In genomic region chr5:10475931-10476687, GRCh38 we compare ENCODE assay signal across 26 cellular contexts. TPM values are rescaled to one million over a fixed set of nuclear protein-coding genes. Genes with fewer than 3 reads are reported as not detected.
"Had no signal": no experiment of that assay in that cellular context is flagged by ENCODE, and none has a peak within 500 bp of the region (broad histone marks: within the 10 kb centered on the region; RNA-seq: fewer than 3 reads in every experiment).

No MANE protein-coding gene starts in this region.

- H3K4me1 ChIP-seq: breast epithelium, lower lobe of right lung, neural progenitor cell, parathyroid adenoma, upper lobe of left lung had no signal

- ATAC-seq: activated CD8-positive, alpha-beta memory T cell treated with anti-CD3 and anti-CD28 coated beads, Interleukin-2, amount 10 ng/mL, durations not matched to agents 7 days and 5 days; activated CD8-positive, alpha-beta T cell treated with anti-CD3 and anti-CD28 coated beads, Interleukin-2, amount 10 ng/mL, durations not matched to agents 7 days and 5 days; activated naive CD8-positive, alpha-beta T cell treated with anti-CD3 and anti-CD28 coated beads, Interleukin-2, amount 50 U/mL, for 24 hours; esophagus mucosa; foreskin keratinocyte; heart right ventricle; left lobe of liver; lower lobe of right lung; natural killer cell had no signal

- H3K9me3 ChIP-seq: lower lobe of right lung had no signal

- H3K9me3 Mint-ChIP-seq: activated T-helper 2 cell treated with anti-CD3 and anti-CD28 coated beads, Interferon-gamma antibody, Interleukin-2, Interleukin-4, amounts not matched to agents 10 μg/mL and 5 μg/mL and 100 μg/mL, durations not matched to agents 14 hours and 24 hours and 36 hours; natural killer cell had no signal

- H3K4me2 ChIP-seq: neural progenitor cell had no signal

- H3K4me3 Mint-ChIP-seq: activated CD8-positive, alpha-beta memory T cell treated with anti-CD3 and anti-CD28 coated beads, Interleukin-2, amount 10 ng/mL, durations not matched to agents 7 days and 5 days; activated CD8-positive, alpha-beta T cell treated with anti-CD3 and anti-CD28 coated beads, Interleukin-2, amount 10 ng/mL, durations not matched to agents 7 days and 5 days; activated naive CD4-positive, alpha-beta T cell treated with anti-CD3 and anti-CD28 coated beads, Interleukin-2, amount 50 U/mL, for 24 hours; activated naive CD8-positive, alpha-beta T cell treated with anti-CD3 and anti-CD28 coated beads, Interleukin-2, amount 50 U/mL, for 24 hours; endodermal cell; natural killer cell; neural progenitor cell; stimulated activated naive CD8-positive, alpha-beta T cell treated with anti-CD3 and anti-CD28 coated beads, Interleukin-15, Interleukin-2, amounts not matched to agents 100 ng/mL and 50 ng/mL, for 24 hours had no signal

- H3K27me3 ChIP-seq: breast epithelium, foreskin keratinocyte, heart right ventricle, neural progenitor cell, right atrium auricular region, upper lobe of left lung had no signal

- H2AFZ ChIP-seq: neural progenitor cell, parathyroid adenoma had no signal

- H3K36me3 Mint-ChIP-seq: activated CD8-positive, alpha-beta memory T cell treated with anti-CD3 and anti-CD28 coated beads, Interleukin-2, amount 10 ng/mL, durations not matched to agents 7 days and 5 days; natural killer cell; neural progenitor cell had no signal

- H3K9ac ChIP-seq: neural progenitor cell, parathyroid adenoma had no signal

- H3K27ac Mint-ChIP-seq: activated CD8-positive, alpha-beta memory T cell treated with anti-CD3 and anti-CD28 coated beads, Interleukin-2, amount 10 ng/mL, durations not matched to agents 7 days and 5 days; activated CD8-positive, alpha-beta T cell treated with anti-CD3 and anti-CD28 coated beads, Interleukin-2, amount 10 ng/mL, durations not matched to agents 7 days and 5 days; activated naive CD4-positive, alpha-beta T cell treated with anti-CD3 and anti-CD28 coated beads, Interleukin-2, amount 50 U/mL, for 24 hours; activated naive CD8-positive, alpha-beta T cell treated with anti-CD3 and anti-CD28 coated beads, Interleukin-2, amount 50 U/mL, for 24 hours; activated T-helper 2 cell treated with anti-CD3 and anti-CD28 coated beads, Interferon-gamma antibody, Interleukin-2, Interleukin-4, amounts not matched to agents 10 μg/mL and 5 μg/mL and 100 μg/mL, durations not matched to agents 14 hours and 24 hours and 36 hours; endodermal cell; natural killer cell; neural progenitor cell; stimulated activated naive CD8-positive, alpha-beta T cell treated with anti-CD3 and anti-CD28 coated beads, Interleukin-15, Interleukin-2, amounts not matched to agents 100 ng/mL and 50 ng/mL, for 24 hours had no signal

- H3K4me1 Mint-ChIP-seq: activated CD8-positive, alpha-beta memory T cell treated with anti-CD3 and anti-CD28 coated beads, Interleukin-2, amount 10 ng/mL, durations not matched to agents 7 days and 5 days; activated naive CD4-positive, alpha-beta T cell treated with anti-CD3 and anti-CD28 coated beads, Interleukin-2, amount 50 U/mL, for 24 hours; activated naive CD8-positive, alpha-beta T cell treated with anti-CD3 and anti-CD28 coated beads, Interleukin-2, amount 50 U/mL, for 24 hours; natural killer cell had no signal

- H3K36me3 ChIP-seq: breast epithelium, heart right ventricle, lower lobe of right lung, neural progenitor cell, right atrium auricular region, upper lobe of left lung had no signal

- H3K4me3 ChIP-seq: breast epithelium, heart right ventricle, lower lobe of right lung, neural progenitor cell, right atrium auricular region, upper lobe of left lung had no signal

- DNase-seq: activated CD8-positive, alpha-beta memory T cell treated with anti-CD3 and anti-CD28 coated beads, Interleukin-2, amount 10 ng/mL, durations not matched to agents 7 days and 5 days; activated CD8-positive, alpha-beta T cell treated with anti-CD3 and anti-CD28 coated beads, Interleukin-2, amount 10 ng/mL, durations not matched to agents 7 days and 5 days; activated naive CD8-positive, alpha-beta T cell treated with anti-CD3 and anti-CD28 coated beads, Interleukin-2, amount 50 U/mL, for 24 hours; activated T-cell treated with anti-CD3 and anti-CD28 coated beads, Interleukin-2, amount 50 U/mL, for 48 hours; amygdala; central memory CD4-positive, alpha-beta T cell; endodermal cell; foreskin keratinocyte; heart right ventricle; lower lobe of right lung; mesendoderm; natural killer cell; occipital lobe; stimulated activated CD4-positive, alpha-beta T cell treated with anti-CD3 and anti-CD28 coated beads, Interleukin-2, amount 100 ng/mL, for 48 hours; substantia nigra; T-helper 2 cell; upper lobe of left lung had no signal

- H3K27ac ChIP-seq: breast epithelium, foreskin keratinocyte, heart right ventricle, lower lobe of right lung, neural progenitor cell, parathyroid adenoma, right atrium auricular region, upper lobe of left lung had no signal

RNA-seq across cellular contexts. Expression of gene ROPN1L, which starts 34.4 kb away (rescaled TPM):
- total RNA-seq: esophagus mucosa had no signal
